ENCODE assay signal across 10 cellular contexts in genomic region chr6:169251822-169252804, GRCh38. TPM values are rescaled to one million over a fixed set of nuclear protein-coding genes. Genes with fewer than 3 reads are reported as not detected.
DNase-seq lines count a peak whose midpoint lies in the region; ATAC-seq and TF ChIP-seq lines count a peak whose summit lies in the region.
"Had no signal": no experiment of that assay in that cellular context is flagged by ENCODE, and none has a peak within 500 bp of the region (broad histone marks: within the 10 kb centered on the region; RNA-seq: fewer than 3 reads in every experiment).

No MANE protein-coding gene starts in this region.

- TF ChIP-seq CTCF in coronary artery (IDR thresholded peaks at IDR 0.05) (no peak), lung (IDR thresholded peaks at IDR 0.05; ENCODE audit: control extremely low read depth, extremely low read depth) (no peak)

- no peaks in the 10 kb centered on the region for H3K36me3 Mint-ChIP-seq in T-helper 2 cell treated with Interferon-gamma antibody and Interleukin-4, amounts not matched to agents 5 μg/mL and 100 μg/mL, for 36 hours (ENCODE audit: low read depth)

- no peak for ATAC-seq in lung (ENCODE audit: insufficient read depth, low FRiP score)
- no peak for ATAC-seq in GM18517 (IDR thresholded peaks at IDR 0.05; ENCODE audit: unreplicated experiment)

- peaks cover 59% of the 10 kb centered on the region for H3K27me3 Mint-ChIP-seq in T-helper 2 cell treated with Interferon-gamma antibody and Interleukin-4, amounts not matched to agents 5 μg/mL and 100 μg/mL, for 36 hours (ENCODE audit: low read depth)

- peaks cover 10% of the 10 kb centered on the region for H3K9me3 Mint-ChIP-seq in T-helper 2 cell treated with Interferon-gamma antibody and Interleukin-4, amounts not matched to agents 5 μg/mL and 100 μg/mL, for 36 hours

- H3K4me1 ChIP-seq in lung (ENCODE audit: control insufficient read depth in 2 of 2, insufficient read depth in 2 of 2, low read length in 2 of 2): peaks cover 0 to 7% of the 10 kb centered on the region in 2 donors

- H3K4me3 ChIP-seq in MG63 (peak overlapping the region; percentile 86), coronary artery (peak overlapping the region; percentile 82), lung (peak overlapping the region; percentile 11)

- WGBS in lung, 2 donors: 21 to 29% methylated on average over 27 of the region's 27 CpGs

- no peaks in the 10 kb centered on the region for H3K9me3 ChIP-seq in MG63
- peaks cover 0 to 5% of the 10 kb centered on the region in 2 donors for H3K9me3 ChIP-seq in lung (ENCODE audit: control insufficient read depth in 2 of 2, insufficient read depth in 1 of 2, low read length in 1 of 2)

- peaks cover 3% of the 10 kb centered on the region for H3K4me1 Mint-ChIP-seq in T-helper 2 cell treated with Interferon-gamma antibody and Interleukin-4, amounts not matched to agents 5 μg/mL and 100 μg/mL, for 36 hours (ENCODE audit: low read depth)

- no peak for DNase-seq in MG63
- DNase-seq in coronary artery (ENCODE audit: low spot score): peak; percentile 68
- DNase-seq in lung (ENCODE audit: low spot score): no peak
- DNase-seq in T-helper 2 cell treated with Interferon-gamma antibody and Interleukin-4, amounts not matched to agents 5 μg/mL and 100 μg/mL, for 36 hours (ENCODE audit: low spot score): no peak
- DNase-seq in NCI-H187 (lab: John Stamatoyannopoulos, UW): no peak
- no peak for DNase-seq in DMS153 (lab: John Stamatoyannopoulos, UW)
- DNase-seq: activated effector memory CD4-positive, alpha-beta T cell treated with Interleukin-2 at 50 U/mL for 16 hours; NCI-H226 had no signal

- no peak overlapping the region for H3K4me3 Mint-ChIP-seq in T-helper 2 cell treated with Interferon-gamma antibody and Interleukin-4, amounts not matched to agents 5 μg/mL and 100 μg/mL, for 36 hours

- H3K36me3 ChIP-seq in MG63: peaks cover 55% of the 10 kb centered on the region
- H3K36me3 ChIP-seq in lung (ENCODE audit: control insufficient read depth in 2 of 2, insufficient read depth in 2 of 2, low read length in 2 of 2): no peaks in the 10 kb centered on the region

- H3K27me3 ChIP-seq in MG63: no peaks in the 10 kb centered on the region
- H3K27me3 ChIP-seq in lung (ENCODE audit: control insufficient read depth, insufficient read depth): no peaks in the 10 kb centered on the region

- H3K27ac Mint-ChIP-seq in T-helper 2 cell treated with Interferon-gamma antibody and Interleukin-4, amounts not matched to agents 5 μg/mL and 100 μg/mL, for 36 hours: no peak overlapping the region

- H3K27ac ChIP-seq in coronary artery (peak overlapping the region; percentile 73 to 93), lung (ENCODE audit: low read depth in 1 of 2, low read length in 1 of 2) (peak overlapping the region in 1 of 2 donors; percentile 13), temporal lobe (ENCODE audit: low read depth, low read length) (peak overlapping the region; percentile 91)

RNA-seq across cellular contexts. Expression of gene THBS2, which starts 1.5 kb away (rescaled TPM):
- total RNA-seq in MG63 (2014; rRNA removed; shearing (Covaris generic); ENCODE audit: low replicate concordance): 165 and 194 TPM in 2 replicates
- total RNA-seq in lung (10 to 100 TPM; 33.2 to 35.4 TPM), temporal lobe (11.3 TPM)
- 10 to 100 TPM in 1 of 2 donors, 1 to 10 TPM in 1; 5.5 to 15.1 TPM for polyA plus RNA-seq in lung

Comparison
In these comparisons a context has a peak if more than half of its experiments do, and no peak if none do; other contexts are left out.
1. H3K4me3 ChIP-seq: peak in every context shown above with its lines; median percentile 86 in MG63; 82 in coronary artery; 11 in lung.